7 cellular contexts compared by ENCODE assay signal in the genomic region with DNA sequence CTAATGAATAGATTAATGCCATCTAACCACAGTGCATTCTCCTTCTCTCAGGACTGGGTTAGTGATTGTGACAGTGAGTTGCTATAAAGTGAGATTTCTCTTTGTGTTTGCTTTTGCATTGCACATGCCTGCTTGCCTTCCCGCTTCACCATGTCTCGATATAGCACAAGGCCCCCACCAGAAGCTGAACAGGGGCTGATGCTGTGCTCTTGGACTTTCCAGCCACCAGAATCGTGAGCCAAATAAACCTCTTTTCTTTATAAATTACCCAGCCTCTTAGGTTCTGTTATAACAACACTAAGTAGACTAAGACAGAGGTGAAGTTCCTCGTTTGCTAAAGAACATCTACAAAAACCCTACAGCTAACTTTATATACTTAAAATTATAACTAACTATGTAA.
"Had no signal": no experiment of that assay in that cellular context is flagged by ENCODE, and none has a peak within 500 bp of the region (broad histone marks: within the 10 kb centered on the region; RNA-seq: fewer than 3 reads in every experiment).

No MANE protein-coding gene starts in this region.

- DNase-seq: H9, HCEC 1CT, KG1 had no signal

- H3K4me3 ChIP-seq: GM23338 had no signal

- FAIRE-seq: H1, H54 had no signal

- H3K27ac ChIP-seq: HL-60 had no signal

- H3K4me2 ChIP-seq: GM23338 had no signal

- H2AFZ ChIP-seq: GM23338 had no signal

- ATAC-seq: GM23338 had no signal
